In the genomic region with DNA sequence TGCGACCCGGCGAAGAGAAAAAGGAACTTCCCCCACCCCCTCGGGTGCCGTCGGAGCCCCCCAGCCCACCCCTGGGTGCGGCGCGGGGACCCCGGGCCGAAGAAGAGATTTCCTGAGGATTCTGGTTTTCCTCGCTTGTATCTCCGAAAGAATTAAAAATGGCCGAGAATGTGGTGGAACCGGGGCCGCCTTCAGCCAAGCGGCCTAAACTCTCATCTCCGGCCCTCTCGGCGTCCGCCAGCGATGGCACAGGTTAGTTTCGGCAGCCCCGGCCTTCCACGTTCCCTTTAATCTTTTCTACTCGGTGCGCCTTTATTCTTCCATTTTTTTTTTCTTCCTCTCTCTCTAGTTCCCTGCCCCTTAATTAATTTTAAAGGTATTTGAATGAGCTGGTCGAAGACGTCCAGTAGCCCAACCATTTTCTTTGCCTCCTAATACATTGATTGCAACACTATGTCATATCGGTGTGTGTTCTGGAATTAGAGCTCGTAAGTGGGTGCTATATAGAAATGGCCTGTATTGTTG, we compare ENCODE assay signal across 8 cellular contexts. TPM values are rescaled to one million over a fixed set of nuclear protein-coding genes. Genes with fewer than 3 reads are reported as not detected.
A peak's percentile ranks its signal among the peaks of the same experiment; 100 is the strongest.
DNase-seq lines count a peak whose midpoint lies in the region; ATAC-seq, FAIRE-seq and TF ChIP-seq lines count a peak whose summit lies in the region.

No MANE protein-coding gene starts in this region.

- ATAC-seq in Panc1 = no peak
- no peak for ATAC-seq in stimulated activated effector memory CD8-positive, alpha-beta T cell treated with anti-CD3 and anti-CD28 coated beads, Interleukin-12 subunit alpha, Interleukin-12 subunit beta, amount 100 ng/mL, for 72 hours
- ATAC-seq in HG03460 (IDR thresholded peaks at IDR 0.05; ENCODE audit: unreplicated experiment) = no peak
- no peak for ATAC-seq in GM21360 (IDR thresholded peaks at IDR 0.05; ENCODE audit: unreplicated experiment)

- peak overlapping the region; percentile 82 to 83 for H3K9ac ChIP-seq in kidney (ENCODE audit: low read length in 2 of 2)

- H3K9me3 Mint-ChIP-seq in stimulated activated effector memory CD8-positive, alpha-beta T cell treated with anti-CD3 and anti-CD28 coated beads, Interleukin-12 subunit alpha, Interleukin-12 subunit beta, amount 100 ng/mL, for 72 hours = no peaks in the 10 kb centered on the region

- in situ Hi-C loops in Caki2 (cut with HindIII; ENCODE audit: low pct_unique_long_range_greater_than_20kb, low sequenced_read_pairs) = no loop called here
- in situ Hi-C loops in Panc1 (cut with HindIII; ENCODE audit: low pct_unique_long_range_greater_than_20kb, low sequenced_read_pairs) = no loop called here

- H3K36me3 Mint-ChIP-seq in stimulated activated effector memory CD8-positive, alpha-beta T cell treated with anti-CD3 and anti-CD28 coated beads, Interleukin-12 subunit alpha, Interleukin-12 subunit beta, amount 100 ng/mL, for 72 hours = peaks cover 55% of the 10 kb centered on the region

- peaks cover 37% of the 10 kb centered on the region for H3K4me1 Mint-ChIP-seq in stimulated activated effector memory CD8-positive, alpha-beta T cell treated with anti-CD3 and anti-CD28 coated beads, Interleukin-12 subunit alpha, Interleukin-12 subunit beta, amount 100 ng/mL, for 72 hours

- TF ChIP-seq CTCF in Panc1 (IDR thresholded peaks at IDR 0.05) (no peak), cardiac fibroblast (IDR thresholded peaks at IDR 0.05; ENCODE audit: low read depth, low read length) (no peak), kidney (IDR thresholded peaks at IDR 0.05; ENCODE audit: borderline replicate concordance, extremely low read depth, insufficient read depth) (no peak)

- CTCF ChIA-PET in Panc1 (lab: Charles Lee) = no interaction called here

- H3K4me3 Mint-ChIP-seq in stimulated activated effector memory CD8-positive, alpha-beta T cell treated with anti-CD3 and anti-CD28 coated beads, Interleukin-12 subunit alpha, Interleukin-12 subunit beta, amount 100 ng/mL, for 72 hours = peak overlapping the region; percentile 98

- H3K27me3 ChIP-seq in Panc1 (ENCODE audit: control insufficient read depth, insufficient read depth, low read length) = no peaks in the 10 kb centered on the region

- peak overlapping the region; percentile 78 to 85 for H3K4me3 ChIP-seq in Panc1 (ENCODE audit: low read depth in 2 of 2, low read length in 2 of 2)
- peak overlapping the region; percentile 76 to 88 for H3K4me3 ChIP-seq in cardiac fibroblast (replicated peaks in 1 of 2; ENCODE audit: low read depth in 2 of 2, low read length in 2 of 2)
- peak overlapping the region; percentile 82 to 94 for H3K4me3 ChIP-seq in kidney (ENCODE audit: low read length in 2 of 2)

- H3K27ac ChIP-seq in Panc1 (ENCODE audit: low read length) (peak overlapping the region; percentile 95), kidney (ENCODE audit: low read depth in 2 of 2, low read length in 2 of 2) (peak overlapping the region; percentile 100)

- POLR2A ChIA-PET in Panc1 (lab: Charles Lee) = interaction anchor here (0.5 to 0.6 kb wide), 3 partner anchors 101 to 172 kb away, joined by 4 to 8 read pairs (median 6); no protein-coding TSS in a partner anchor

- no peaks in the 10 kb centered on the region for H3K9me3 ChIP-seq in Panc1 (ENCODE audit: control insufficient read depth, insufficient read depth, low read depth, low read length)
- no peaks in the 10 kb centered on the region for H3K9me3 ChIP-seq in kidney (ENCODE audit: control insufficient read depth in 1 of 2, low read length in 2 of 2)

- no TSS peak for BruUV-seq in Panc1 (replicated peaks; lab: Mats Ljungman, UMichigan)

- intact Hi-C loops in Panc1 (cut with micrococcal nuclease; ENCODE audit: unreplicated experiment) = loop anchor here (10.0 kb wide), 1 partner anchor 138 kb away; a partner anchor contains a TSS
- intact Hi-C loops in kidney (cut with DNase I) = loop anchor here (10.0 kb wide), 1 partner anchor 138 kb away; a partner anchor contains a TSS

- no peak for FAIRE-seq in kidney (lab: Jason Lieb, UNC)

- H3K4me1 ChIP-seq in Panc1 (ENCODE audit: control insufficient read depth, insufficient read depth, low read length) = peaks cover 19% of the 10 kb centered on the region
- peaks cover 7 to 11% of the 10 kb centered on the region in 2 donors for H3K4me1 ChIP-seq in kidney (ENCODE audit: control insufficient read depth in 1 of 2, insufficient read depth in 1 of 2, low read depth in 1 of 2, low read length in 2 of 2)

- H3K36me3 ChIP-seq in Panc1 (ENCODE audit: control insufficient read depth, insufficient read depth, low read length) (peaks cover 7% of the 10 kb centered on the region), kidney (ENCODE audit: control insufficient read depth in 1 of 2, insufficient read depth in 2 of 2, low read length in 2 of 2) (no peaks in the 10 kb centered on the region)

- peak overlapping the region; percentile 99 for H3K27ac Mint-ChIP-seq in stimulated activated effector memory CD8-positive, alpha-beta T cell treated with anti-CD3 and anti-CD28 coated beads, Interleukin-12 subunit alpha, Interleukin-12 subunit beta, amount 100 ng/mL, for 72 hours

- DNase-seq in Caki2 (ENCODE audit: low read depth) = peak; percentile 39
- peak; percentile 50 for DNase-seq in HCEC 1CT
- no peak for DNase-seq in Panc1 (ENCODE audit: low read depth, low spot score)
- peak; percentile 23 to 48 for DNase-seq in cardiac fibroblast (ENCODE audit: low read depth in 2 of 2)
- no peak for DNase-seq in kidney
- DNase-seq in stimulated activated effector memory CD8-positive, alpha-beta T cell treated with anti-CD3 and anti-CD28 coated beads, Interleukin-12 subunit alpha, Interleukin-12 subunit beta, amount 100 ng/mL, for 72 hours (ENCODE audit: low spot score in 2 of 2) = peak in 1 of 2 donors; percentile 83

RNA-seq across cellular contexts. Expression of a gene that starts 0.5 kb away (rescaled TPM):
- 12.7 and 37.1 TPM in 2 replicates for total RNA-seq in Caki2 (2014; rRNA removed; shearing (Covaris generic); ENCODE audit: low replicate concordance)
- total RNA-seq in Panc1 (2021; ENCODE audit: unreplicated experiment) (46.8 TPM), kidney (76.8 TPM)
- 34.5 TPM for polyA plus RNA-seq in Panc1 (2012; ENCODE audit: insufficient read length)
- polyA plus RNA-seq in kidney (ENCODE audit: insufficient read depth, low read depth, low replicate concordance) = 4.1 TPM

Comparison
In these comparisons a context has a peak if more than half of its experiments do, and no peak if none do; other contexts are left out.
1. DNase-seq: peak in Caki2 (single experiment), HCEC 1CT (single experiment) and cardiac fibroblast (2 of 2); none in Panc1 (single experiment) and kidney (single experiment).
2. Peak in every context shown above with its lines, with median percentiles within 50 percentile points of each other: H3K4me3 ChIP-seq.